In genomic region chr19:57280165-57280912, GRCh38 we compare ENCODE assay signal across 1 cellular context.
TF ChIP-seq lines count a peak whose summit lies in the region.

Gene ZNF460 (plus strand): TSS chr19:57280485. CDS start chr19:57280807, 322 bp downstream.

TF ChIP-seq in HepG2, 621 proteins besides CTCF, POLR2A, EP300 and RAD21 (continued from another document):
- TF ChIP-seq ZNF776 (CRISPR knock-in tag; IDR thresholded peaks at IDR 0.05) (no peak), KLF16 (CRISPR knock-in tag; IDR thresholded peaks at IDR 0.05) (peak in 1 of 2 experiments; percentile 87; a peak in 2 of 4 replicates), NFAT5 (CRISPR knock-in tag; IDR thresholded peaks at IDR 0.05) (no peak), ZBTB43 (CRISPR knock-in tag; conservative IDR thresholded peaks at IDR 0.05) (no peak), SIX1 (CRISPR knock-in tag; IDR thresholded peaks at IDR 0.05; ENCODE audit: borderline replicate concordance) (no peak), ZC3H4 (CRISPR knock-in tag; IDR thresholded peaks at IDR 0.05; ENCODE audit: borderline replicate concordance) (0 out of 2 replicates have a peak, but pooled peaks have one; percentile 51), ZNF264 (CRISPR knock-in tag; IDR thresholded peaks at IDR 0.05) (no peak), ZNF775 (CRISPR knock-in tag; IDR thresholded peaks at IDR 0.05; ENCODE audit: borderline replicate concordance) (no peak), IRX3 (CRISPR knock-in tag; IDR thresholded peaks at IDR 0.05; ENCODE audit: borderline replicate concordance, low read depth) (no peak), ZFP1 (CRISPR knock-in tag; IDR thresholded peaks at IDR 0.05) (peak; percentile 30), POGK (CRISPR knock-in tag; conservative IDR thresholded peaks at IDR 0.05) (0 out of 2 replicates have a peak, but pooled peaks have one; percentile 37), RFX5 (IDR thresholded peaks at IDR 0.05; ENCODE audit: low read depth, low read length) (peak; percentile 78; the same call in 1 of the 2 replicates), ZNF350 (CRISPR knock-in tag; IDR thresholded peaks at IDR 0.05; ENCODE audit: borderline replicate concordance, low read depth) (peak; percentile 87; the same call in 1 of the 2 replicates), ZNF629 (CRISPR knock-in tag; conservative IDR thresholded peaks at IDR 0.05) (peak; percentile 80), ZBTB46 (CRISPR knock-in tag; IDR thresholded peaks at IDR 0.05; ENCODE audit: borderline replicate concordance) (no peak), ZFP82 (CRISPR knock-in tag; IDR thresholded peaks at IDR 0.05; ENCODE audit: borderline replicate concordance) (no peak), ZNF574 (CRISPR knock-in tag; IDR thresholded peaks at IDR 0.05) (peak; percentile 96), ZNF124 (CRISPR knock-in tag; IDR thresholded peaks at IDR 0.05) (no peak)
